ENCODE assay signal across 11 cellular contexts in the genomic region with DNA sequence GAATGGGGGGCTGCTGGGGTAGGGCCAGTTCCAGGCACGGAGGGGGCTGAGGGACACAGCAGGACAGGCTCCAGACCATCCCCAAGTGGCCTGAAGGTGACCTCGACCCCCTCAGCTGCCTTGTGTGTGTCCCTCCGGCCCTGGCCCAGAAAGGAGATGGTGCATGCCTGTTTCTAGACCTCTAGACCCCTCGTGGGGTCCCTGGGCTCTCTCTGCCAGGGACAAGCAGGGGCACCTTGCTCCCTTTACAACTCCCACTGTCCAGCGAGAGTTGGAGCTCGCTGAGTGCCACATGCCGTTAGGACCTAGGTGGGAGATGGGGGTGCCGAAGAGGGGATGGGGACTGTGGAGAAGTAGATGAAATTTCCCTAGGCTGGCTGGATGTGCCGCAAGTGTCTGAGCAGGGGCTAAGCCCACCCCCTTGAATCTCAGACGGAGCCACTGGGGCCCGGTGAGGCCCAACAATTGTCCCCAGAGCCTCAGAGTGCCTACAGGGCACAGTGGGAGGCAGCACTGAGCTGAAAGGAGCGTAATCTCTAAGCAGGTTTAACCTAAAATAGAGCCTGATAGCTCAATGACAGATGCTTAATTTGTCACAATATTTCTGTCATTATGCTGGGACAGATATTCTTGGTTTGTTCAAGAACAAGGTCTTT. TPM values are rescaled to one million over a fixed set of nuclear protein-coding genes. Genes with fewer than 3 reads are reported as not detected.
DNase-seq lines count a peak whose midpoint lies in the region; ATAC-seq, FAIRE-seq and TF ChIP-seq lines count a peak whose summit lies in the region.
"Had no signal": no experiment of that assay in that cellular context is flagged by ENCODE, and none has a peak within 500 bp of the region (broad histone marks: within the 10 kb centered on the region; RNA-seq: fewer than 3 reads in every experiment).

No MANE protein-coding gene starts in this region.

- H3K4me2 ChIP-seq in DND-41 (ENCODE audit: insufficient read depth, low read length) (no peak overlapping the region), GM23338 (peak overlapping the region; percentile 29; the same call in 1 of the 2 replicates), GM12878 (ENCODE audit: control insufficient read depth, insufficient read depth) (no peak overlapping the region; the same call in 1 of the 2 replicates)

- ATAC-seq in DND-41 (ENCODE audit: insufficient read depth, low read depth), result no peak
- peak; percentile 17 for ATAC-seq in GM23338
- peak; percentile 76 for ATAC-seq in GM12878
- ATAC-seq in naive thymus-derived CD8-positive, alpha-beta T cell, result peak; percentile 76
- no peak for ATAC-seq in HG03108 (IDR thresholded peaks at IDR 0.05; ENCODE audit: unreplicated experiment)

- POLR2A ChIA-PET in GM12878 (lab: Charles Lee), result interaction anchor here (0.6 to 1.5 kb wide), 6 partner anchors 21 to 132 kb away, joined by 3 to 8 read pairs (median 4); no protein-coding TSS in a partner anchor
- POLR2A ChIA-PET in naive thymus-derived CD8-positive, alpha-beta T cell (lab: Charles Lee), result interaction anchor here (0.7 to 5.0 kb wide), 14 partner anchors 14 to 105 kb away, joined by 3 to 44 read pairs (median 4); partner anchors contain the start of gene KLF13

- peak; percentile 40; the same call in 1 of the 2 replicates for TF ChIP-seq RAD21 in GM12878 (IDR thresholded peaks at IDR 0.05; ENCODE audit: insufficient read depth, low read depth, low read length)

- SMC1A ChIA-PET in GM12878 (lab: Charles Lee; ENCODE audit: uncharacterized antibody, unreplicated experiment), result interaction anchor here (0.7 to 1.8 kb wide), 17 partner anchors 11 to 549 kb away, joined by 3 to 8 read pairs (median 4); no protein-coding TSS in a partner anchor

- H3K36me3 ChIP-seq in DND-41 (ENCODE audit: insufficient read depth, low read length) (no peaks in the 10 kb centered on the region), GM23338 (ENCODE audit: insufficient read depth) (no peaks in the 10 kb centered on the region), GM12878 (ENCODE audit: control insufficient read depth in 2 of 2, insufficient read depth in 2 of 2, low read length in 1 of 2) (no peaks in the 10 kb centered on the region)
- H3K36me3 ChIP-seq: stomach had no signal

- H3K79me2 ChIP-seq in DND-41 (ENCODE audit: insufficient read depth, low read length) (no peaks in the 10 kb centered on the region), GM23338 (replicated peaks; ENCODE audit: insufficient read depth) (no peaks in the 10 kb centered on the region), GM12878 (ENCODE audit: control insufficient read depth, insufficient read depth, low read length) (no peaks in the 10 kb centered on the region)

- no peak overlapping the region for H3K27ac Mint-ChIP-seq in GM23338
- H3K27ac Mint-ChIP-seq in naive thymus-derived CD8-positive, alpha-beta T cell, result peak overlapping the region in 7 of 10 donors; percentile 29 to 81 (median 68)

- H3K36me3 Mint-ChIP-seq in GM23338 (ENCODE audit: low read depth), result no peaks in the 10 kb centered on the region; the same call in 2 of the 3 replicates
- H3K36me3 Mint-ChIP-seq in naive thymus-derived CD8-positive, alpha-beta T cell, result no peaks in the 10 kb centered on the region
- H3K36me3 Mint-ChIP-seq: activated naive CD8-positive, alpha-beta T cell had no signal

- H3F3A ChIP-seq in GM23338 (replicated peaks; ENCODE audit: low read depth), result peaks cover 15% of the 10 kb centered on the region

- H4K20me1 ChIP-seq in DND-41 (ENCODE audit: insufficient read depth, low read length), result no peaks in the 10 kb centered on the region
- no peaks in the 10 kb centered on the region for H4K20me1 ChIP-seq in GM23338 (replicated peaks; ENCODE audit: insufficient read depth)
- H4K20me1 ChIP-seq in GM12878 (ENCODE audit: control insufficient read depth, insufficient read depth), result no peaks in the 10 kb centered on the region

- peaks cover 47% of the 10 kb centered on the region for H3K4me1 Mint-ChIP-seq in GM23338
- peaks cover 17 to 45% (median 43%) of the 10 kb centered on the region in 4 donors for H3K4me1 Mint-ChIP-seq in naive thymus-derived CD8-positive, alpha-beta T cell

- FAIRE-seq in GM12878 (lab: Jason Lieb, UNC), result no peak

- no peak for TF ChIP-seq EP300 in GM12878 (IDR thresholded peaks at IDR 0.05; ENCODE audit: borderline replicate concordance in 1 of 2, control insufficient read depth in 1 of 2, low read depth in 2 of 2, low read length in 2 of 2)

- H3K9me2 ChIP-seq in GM23338 (ENCODE audit: insufficient read depth), result no peaks in the 10 kb centered on the region

- RAD21 ChIA-PET in GM12878 (lab: Charles Lee; ENCODE audit: unreplicated experiment), result interaction anchor here (0.6 to 2.0 kb wide), 15 partner anchors 11 to 135 kb away, joined by 3 to 15 read pairs (median 6); no protein-coding TSS in a partner anchor

- H3K9ac ChIP-seq in DND-41 (ENCODE audit: low read depth, low read length), result no peak overlapping the region
- no peak overlapping the region for H3K9ac ChIP-seq in GM12878 (ENCODE audit: control insufficient read depth, insufficient read depth, low read length)

- H3K9me3 Mint-ChIP-seq in GM23338, result no peaks in the 10 kb centered on the region
- no peaks in the 10 kb centered on the region for H3K9me3 Mint-ChIP-seq in naive thymus-derived CD8-positive, alpha-beta T cell

- no peak for TF ChIP-seq POLR2A in GM12878 (IDR thresholded peaks at IDR 0.05; ENCODE audit: low read depth, low read length)

- in situ Hi-C loops in GM12878 (cut with MboI), result no loop called here

- H2AFZ ChIP-seq in DND-41 (ENCODE audit: low read depth, low read length) (no peak overlapping the region), GM23338 (peak overlapping the region; percentile 91), GM12878 (ENCODE audit: control insufficient read depth, low read depth, low read length) (no peak overlapping the region)

- H3K4me3 ChIP-seq in DND-41 (ENCODE audit: low read depth in 1 of 2, low read length in 2 of 2), result no peak overlapping the region
- H3K4me3 ChIP-seq in GM23338, result no peak overlapping the region
- H3K4me3 ChIP-seq in GM12878, result no peak overlapping the region
- H3K4me3 ChIP-seq: stomach had no signal

- no peaks in the 10 kb centered on the region for H3K27me3 ChIP-seq in DND-41 (ENCODE audit: insufficient read depth, low read length, poor library complexity)
- H3K27me3 ChIP-seq in GM23338 (ENCODE audit: insufficient read depth), result no peaks in the 10 kb centered on the region
- no peaks in the 10 kb centered on the region for H3K27me3 ChIP-seq in GM12878 (replicated peaks in 1 of 2; ENCODE audit: control insufficient read depth in 2 of 2, insufficient read depth in 2 of 2, low read length in 1 of 2)

- BruUV-seq in GM12878 (replicated peaks; lab: Mats Ljungman, UMichigan), result no TSS peak

- TF ChIP-seq CTCF in DND-41 (IDR thresholded peaks at IDR 0.05; ENCODE audit: borderline replicate concordance, extremely low read depth, low read length, poor library complexity, severe bottlenecking), result no peak
- TF ChIP-seq CTCF in GM23338 (conservative IDR thresholded peaks at IDR 0.05; ENCODE audit: low read depth in 2 of 2), result peak; percentile 47 to 57; a peak in 3 of 4 replicates
- TF ChIP-seq CTCF in GM12878 (IDR thresholded peaks at IDR 0.05 in 2 of 3, conservative IDR thresholded peaks at IDR 0.05 in 1 of 3; ENCODE audit: control insufficient read depth in 2 of 3, extremely low read depth in 1 of 3, insufficient read depth in 1 of 3, low read depth in 3 of 3, low read length in 3 of 3), result peak; percentile 19 to 34 (median 31); a peak in 5 of 6 replicates

- H3K4me1 ChIP-seq in DND-41 (ENCODE audit: insufficient read depth, low read length), result peaks cover 5% of the 10 kb centered on the region
- peaks cover 47% of the 10 kb centered on the region for H3K4me1 ChIP-seq in GM23338 (ENCODE audit: insufficient read depth)
- peaks cover 18% of the 10 kb centered on the region for H3K4me1 ChIP-seq in GM12878 (ENCODE audit: control insufficient read depth, insufficient read depth, low read length)

- H3K4me3 Mint-ChIP-seq in GM23338, result no peak overlapping the region
- H3K4me3 Mint-ChIP-seq in naive thymus-derived CD8-positive, alpha-beta T cell, result no peak overlapping the region

- WGBS in GM12878 (ENCODE audit: insufficient coverage, insufficient replicate concordance, low lambda C conversion rate, missing lambda C conversion rate), result 36% methylated on average over 11 of the region's 12 CpGs

- CTCF ChIA-PET in GM12878 (lab: Yijun Ruan, JAX), result interaction anchor here (0.6 to 2.0 kb wide), 18 partner anchors 8 to 185 kb away, joined by 3 to 10 read pairs (median 4); no protein-coding TSS in a partner anchor

- DNase-seq in DND-41 (peak; percentile 3), GM23338 (ENCODE audit: low spot score) (peak; percentile 60), GM12878 (ENCODE audit: low read depth, low spot score) (no peak), cerebellar cortex (ENCODE audit: low spot score) (no peak), DMS53 treated with DMSO at 0.1 percent for 48 hours (lab: John Stamatoyannopoulos, UW; ENCODE audit: unreplicated experiment) (no peak)
- peak in 3 of 10 donors; percentile 18 to 40 (median 37) for DNase-seq in naive thymus-derived CD8-positive, alpha-beta T cell
- DNase-seq: NCI-H2227 treated with DMSO at 0.1 percent for 48 hours had no signal

- H3K27ac ChIP-seq in DND-41 (ENCODE audit: low read length) (no peak overlapping the region), GM23338 (ENCODE audit: low read depth) (no peak overlapping the region), GM12878 (ENCODE audit: control insufficient read depth, insufficient read depth) (no peak overlapping the region)
- H3K27ac ChIP-seq: epithelial cell of prostate had no signal

- H3K9me3 ChIP-seq in DND-41 (ENCODE audit: insufficient read depth, low read length, severe bottlenecking) (no peaks in the 10 kb centered on the region), GM12878 (replicated peaks; ENCODE audit: control insufficient read depth, insufficient read depth, low read length) (no peaks in the 10 kb centered on the region)
- H3K9me3 ChIP-seq: stomach had no signal

- intact Hi-C loops in GM12878 (cut with micrococcal nuclease; ENCODE audit: unreplicated experiment), result no loop called here

- peaks cover 23% of the 10 kb centered on the region for H3K27me3 Mint-ChIP-seq in GM23338 (ENCODE audit: insufficient read depth, low read depth, poor library complexity)
- peaks cover 0 to 2% (median 0%) of the 10 kb centered on the region in 5 donors for H3K27me3 Mint-ChIP-seq in naive thymus-derived CD8-positive, alpha-beta T cell
- H3K27me3 Mint-ChIP-seq: activated naive CD8-positive, alpha-beta T cell had no signal

RNA-seq across cellular contexts. Expression of gene KLF13, which starts 23.7 kb away (rescaled TPM):
- total RNA-seq in GM23338 (2014; rRNA removed; shearing (Covaris generic)), result 21.5 and 23.5 TPM in 2 replicates
- 28.6 and 35.7 TPM in 2 replicates for polyA plus RNA-seq in GM23338 (2016; fragmentation: Nextera tagmentation; extraction: Ambion mirVana)
- 47.3 and 48.6 TPM in 2 replicates for total RNA-seq in GM12878 (2013; cell fraction: nucleolus; rRNA removed)
- 49.3 and 51.8 TPM in 2 replicates for total RNA-seq in GM12878 (2014; rRNA removed)
- 64.7 and 65.1 TPM in 2 replicates for total RNA-seq in GM12878 (2014; rRNA removed; fragmentation: Illumina TruSeq; extraction: Trizol)
- total RNA-seq in GM12878 (2021), result 109 and 112 TPM in 2 replicates
- 21.1 TPM for polyA plus RNA-seq in GM12878 (2011; ENCODE audit: low read depth)
- 71.9 and 72.0 TPM in 2 replicates for polyA plus RNA-seq in GM12878 (2011; rRNA removed)
- 40.2 and 46.9 TPM in 2 replicates for polyA plus RNA-seq in GM12878 (2011; cell fraction: cytosol; rRNA removed)
- 35.3 and 41.2 TPM in 2 replicates for polyA plus RNA-seq in GM12878 (2011; cell fraction: nucleus; rRNA removed)
- 50.2 and 70.7 TPM in 2 replicates for polyA plus RNA-seq in GM12878 (2012)
- polyA plus RNA-seq in GM12878 (2014; fragmentation: Illumina TruSeq; extraction: Trizol), result 42.3 and 48.2 TPM in 2 replicates
- 10 to 100 TPM; 31.1 to 63.1 TPM for polyA plus RNA-seq in GM12878 (2014; fragmentation: Nextera tagmentation; extraction: Ambion mirVana)
- polyA plus RNA-seq in GM12878 (2014; rRNA removed), result 51.0 and 52.4 TPM in 2 replicates
- polyA plus RNA-seq in GM12878 (2016; fragmentation: Nextera tagmentation; extraction: Ambion mirVana), result 10 to 100 TPM; 20.3 to 24.4 TPM
- 55.7 and 58.5 TPM in 2 replicates for polyA minus RNA-seq in GM12878 (2011; rRNA and poly(A)+ RNA removed)
- polyA minus RNA-seq in GM12878 (2011; cell fraction: cytosol; rRNA and poly(A)+ RNA removed), result 23.3 and 37.1 TPM in 2 replicates
- 10.3 and 17.7 TPM in 2 replicates for polyA minus RNA-seq in GM12878 (2011; cell fraction: nucleus; rRNA and poly(A)+ RNA removed)
- total RNA-seq in naive thymus-derived CD8-positive, alpha-beta T cell, result 100 to 1,000 TPM; 240 to 244 TPM
- 100 to 1,000 TPM in 1 of 3 donors, 10 to 100 TPM in 2; 70.1 to 102 (median 93.7) TPM for polyA plus RNA-seq in naive thymus-derived CD8-positive, alpha-beta T cell

Comparison
In these comparisons a context has a peak if more than half of its experiments do, and no peak if none do; other contexts are left out.
1. ATAC-seq: peak in GM23338 (single experiment), GM12878 (single experiment) and naive thymus-derived CD8-positive, alpha-beta T cell (2 of 2); none in DND-41 (single experiment) and HG03108 (single experiment).
2. DNase-seq: peak in DND-41 (single experiment) and GM23338 (single experiment); none in GM12878 (single experiment), cerebellar cortex (single experiment) and DMS53 treated with DMSO at 0.1 percent for 48 hours (single experiment).